In the genomic region with DNA sequence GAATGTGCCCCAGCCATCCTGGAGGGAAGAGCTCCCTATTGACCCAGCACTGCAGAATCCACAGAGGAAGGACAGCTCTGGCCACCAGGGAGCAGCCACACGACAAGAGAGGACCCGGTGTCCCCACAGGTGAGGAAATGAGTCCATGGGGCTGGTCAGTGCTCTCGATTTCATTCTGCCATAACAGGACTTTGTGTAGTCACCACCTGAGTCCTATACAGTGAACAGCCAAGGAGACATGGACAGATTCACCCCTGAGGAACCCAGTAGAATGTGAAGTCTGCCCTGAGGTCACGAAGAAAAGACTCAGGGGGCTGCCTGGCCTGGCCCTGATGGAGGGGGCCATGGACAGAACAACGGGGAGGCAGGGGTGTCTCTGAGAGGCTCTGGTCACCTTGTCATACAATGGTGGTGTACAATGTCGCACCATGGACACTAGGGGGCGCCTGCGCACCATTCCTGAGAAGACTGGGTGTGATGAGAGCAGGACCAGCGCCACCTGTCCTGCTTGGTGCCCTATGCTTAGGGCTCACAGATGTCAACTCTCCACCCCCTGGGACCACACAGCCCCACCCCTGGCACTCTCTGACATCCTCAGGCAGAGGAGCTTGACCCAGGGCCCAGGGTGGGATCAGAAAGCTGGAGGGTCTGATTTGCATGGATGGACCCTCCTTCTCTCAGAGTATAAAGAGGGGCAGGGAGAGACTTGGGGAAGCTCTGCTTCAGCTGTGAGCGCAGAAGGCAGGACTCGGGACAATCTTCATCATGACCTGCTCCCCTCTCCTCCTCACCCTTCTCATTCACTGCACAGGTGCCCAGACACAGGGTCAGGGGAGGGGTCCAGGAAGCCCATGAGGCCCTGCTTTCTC, we compare ENCODE assay signal across 8 cellular contexts.
DNase-seq lines count a peak whose midpoint lies in the region; ATAC-seq and TF ChIP-seq lines count a peak whose summit lies in the region.
"Not testable (repeated sequence)": the region's sequence is repeated elsewhere in the genome, so short reads cannot be mapped to it uniquely, and the experiment has no call there.

No MANE protein-coding gene starts in this region.

- H3K36me3 Mint-ChIP-seq in WTC11 = peaks cover 24% of the 10 kb centered on the region
- H3K36me3 Mint-ChIP-seq in brain = peaks cover 22% of the 10 kb centered on the region

- TF ChIP-seq CTCF in WTC11 (IDR thresholded peaks at IDR 0.05) (peak; percentile 79), brain (conservative IDR thresholded peaks at IDR 0.05) (peak; percentile 61 to 81), spleen (IDR thresholded peaks at IDR 0.05 in 8 of 11, conservative IDR thresholded peaks at IDR 0.05 in 3 of 11) (peak; percentile 42 to 86 (median 70))

- peak; percentile 83 for ATAC-seq in GM18502 (IDR thresholded peaks at IDR 0.05; ENCODE audit: poor library complexity, unreplicated experiment)
- ATAC-seq in HG03196 (IDR thresholded peaks at IDR 0.05; ENCODE audit: unreplicated experiment) = peak; percentile 64
- ATAC-seq in WTC11 = peak; percentile 98

- not testable (repeated sequence) for H3K9me3 ChIP-seq in spleen

- not testable (repeated sequence) for TF ChIP-seq POLR2A in spleen (IDR thresholded peaks at IDR 0.05)

- not testable (repeated sequence) for H3K27ac ChIP-seq in spleen

- DNase-seq in 8988T = peak; percentile 56
- DNase-seq in NCI-H446 treated with DMSO at 0.1 percent for 48 hours (lab: John Stamatoyannopoulos, UW) = peak; percentile 4
- DNase-seq in WTC11 (ENCODE audit: low spot score) = peak; percentile 87
- peak; percentile 28 for DNase-seq in iPS DF 19.7 (ENCODE audit: low read depth, low spot score)
- peak; percentile 94 for DNase-seq in spleen

- not testable (repeated sequence) for H3K9me3 Mint-ChIP-seq in WTC11, brain

- not testable (repeated sequence) for H3K4me3 ChIP-seq in spleen

- intact Hi-C loops in spleen (cut with DNase I; ENCODE audit: low total_unique reads) = not testable (repeated sequence)

- H3K27me3 ChIP-seq in spleen (replicated peaks in 1 of 7) = not testable (repeated sequence)

- H3K4me3 Mint-ChIP-seq in WTC11, brain: not testable (repeated sequence)

- H3K27ac Mint-ChIP-seq in WTC11 = not testable (repeated sequence)
- peak overlapping the region in 1 of 5 experiments; percentile 52 for H3K27ac Mint-ChIP-seq in brain

- POLR2A ChIA-PET in WTC11 (lab: Charles Lee) = not testable (repeated sequence)

- CTCF ChIA-PET in WTC11 (lab: Charles Lee) = interaction anchor here (0.5 to 2.7 kb wide), 5 partner anchors 21 to 101 kb away, joined by 3 to 18 read pairs (median 3); no protein-coding TSS in a partner anchor

- WGBS in spleen, 5 donors = 13 to 39% (median 27%) methylated on average over 8 to 11 of the region's 11 CpGs

- peaks cover 0 to 16% (median 6%) of the 10 kb centered on the region in 6 donors for H3K4me1 ChIP-seq in spleen

- H3K27me3 Mint-ChIP-seq in WTC11 (ENCODE audit: low read depth) = peaks cover 100% of the 10 kb centered on the region
- not testable (repeated sequence) for H3K27me3 Mint-ChIP-seq in brain

- peaks cover 10% of the 10 kb centered on the region for H3K4me1 Mint-ChIP-seq in WTC11
- not testable (repeated sequence) for H3K4me1 Mint-ChIP-seq in brain

- H3K36me3 ChIP-seq in spleen = peaks cover 0 to 47% (median 16%) of the 10 kb centered on the region in 6 donors

TF ChIP-seq in WTC11, 78 proteins besides CTCF, POLR2A, EP300 and RAD21:
- peak; percentile 37; the same call in 1 of the 2 replicates for TF ChIP-seq FOXK1 (CRISPR knock-in tag; IDR thresholded peaks at IDR 0.05)
- peak; percentile 49; the same call in 1 of the 2 replicates for TF ChIP-seq ZNF121 (CRISPR knock-in tag; IDR thresholded peaks at IDR 0.05)

Comparison
In these comparisons a context has a peak if more than half of its experiments do, and no peak if none do; other contexts are left out.
1. DNase-seq: peak in every context shown above with its lines; median percentile 94 in spleen; 87 in WTC11; 56 in 8988T; 28 in iPS DF 19.7; 4 in NCI-H446 treated with DMSO at 0.1 percent for 48 hours.